ENCODE assay signal across 25 cellular contexts in the genomic region with DNA sequence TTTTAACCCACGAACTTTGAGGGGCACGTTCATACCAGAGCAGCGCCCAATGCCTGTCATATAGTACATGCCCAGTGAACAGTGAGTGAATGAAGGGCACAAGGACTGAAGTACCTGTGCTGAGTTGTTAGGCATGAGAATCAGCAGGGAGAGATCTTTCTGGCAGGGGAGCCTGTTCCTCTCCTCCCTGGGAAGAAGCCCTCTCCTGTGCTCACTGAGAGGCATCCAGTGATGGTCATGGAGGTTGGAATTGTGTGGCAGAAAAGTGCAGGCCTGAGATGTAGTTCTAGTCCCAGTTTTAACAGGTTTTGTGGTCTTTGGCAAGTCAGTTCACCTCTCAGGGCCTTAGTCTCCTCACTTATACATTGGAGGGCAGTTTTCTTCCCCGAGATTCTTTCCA. TPM values are rescaled to one million over a fixed set of nuclear protein-coding genes. Genes with fewer than 3 reads are reported as not detected.
DNase-seq lines count a peak whose midpoint lies in the region; ATAC-seq, FAIRE-seq and TF ChIP-seq lines count a peak whose summit lies in the region.
"Had no signal": no experiment of that assay in that cellular context is flagged by ENCODE, and none has a peak within 500 bp of the region (broad histone marks: within the 10 kb centered on the region; RNA-seq: fewer than 3 reads in every experiment).

No MANE protein-coding gene starts in this region.

- H4K5ac ChIP-seq in H9 (ENCODE audit: insufficient read length, low read depth, low read length) = no peak overlapping the region

- no peak overlapping the region for H2BK5ac ChIP-seq in H9 (ENCODE audit: insufficient read length, low read length)

- dilution Hi-C loops in mammary epithelial cell (cut with HindIII; ENCODE audit: low sequenced_read_pairs) = loop anchor here (5.0 kb wide), 1 partner anchor 57 kb away; no protein-coding TSS in a partner anchor

- peak; percentile 17 for FAIRE-seq in urothelium cell line (lab: Jason Lieb, UNC)
- FAIRE-seq: A549, GM12891, GM19239, H1 had no signal

- BruUV-seq in mammary epithelial cell (replicated peaks; lab: Mats Ljungman, UMichigan) = no TSS peak

- no peak overlapping the region for H3K4me3 Mint-ChIP-seq in H9
- peak overlapping the region; percentile 11 for H3K4me3 Mint-ChIP-seq in endothelial cell (ENCODE audit: unreplicated experiment)
- H3K4me3 Mint-ChIP-seq: CD14-positive monocyte; CD4-positive, alpha-beta T cell; CD8-positive, alpha-beta memory T cell had no signal

- H3T11ph ChIP-seq in H9 (ENCODE audit: low read length) = no peak overlapping the region

- H3K79me1 ChIP-seq in H9 (ENCODE audit: insufficient read depth, low read depth, low read length, poor library complexity, severe bottlenecking) = peaks cover 6% of the 10 kb centered on the region

- H3K4me1 Mint-ChIP-seq in H9 = peaks cover 27 to 30% of the 10 kb centered on the region in 2 experiments
- peaks cover 16% of the 10 kb centered on the region for H3K4me1 Mint-ChIP-seq in endothelial cell (ENCODE audit: unreplicated experiment)
- H3K4me1 Mint-ChIP-seq: CD14-positive monocyte; CD8-positive, alpha-beta memory T cell had no signal

- no CpG with 5 or more reads among the region's 4 CpGs for WGBS in H9 (ENCODE audit: extremely low coverage, insufficient read length, low lambda C conversion rate)
- 85 to 92% (median 85%) methylated on average over 4 of the region's 4 CpGs for WGBS in psoas muscle, 3 donors
- 71 to 90% (median 85%) methylated on average over 4 of the region's 4 CpGs for whole genome bisulfite sequencing in spleen, 5 donors
- 98% methylated on average over 4 of the region's 4 CpGs for WGBS in mammary epithelial cell (ENCODE audit: low coverage, missing lambda C conversion rate)

- no peaks in the 10 kb centered on the region for H3K9me3 ChIP-seq in H9 (ENCODE audit: control insufficient read depth, low read depth, low read length)
- H3K9me3 ChIP-seq in psoas muscle = no peaks in the 10 kb centered on the region
- H3K9me3 ChIP-seq in spleen = no peaks in the 10 kb centered on the region
- no peaks in the 10 kb centered on the region for H3K9me3 ChIP-seq in mammary epithelial cell (replicated peaks; ENCODE audit: insufficient read depth, low read length)
- H3K9me3 ChIP-seq: A549; BE2C; BLaER1 treated with 17β-estradiol and CSF1 and Interleukin-3, amounts not matched to agents 10 nM and 100 nM had no signal

- H3K27ac Mint-ChIP-seq in H9 (peak overlapping the region in 2 of 3 experiments; percentile 10 to 68; a peak in 3 of 7 replicates), endothelial cell (ENCODE audit: unreplicated experiment) (peak overlapping the region; percentile 24)
- H3K27ac Mint-ChIP-seq: CD14-positive monocyte; CD4-positive, alpha-beta T cell; CD8-positive, alpha-beta memory T cell had no signal

- H4K8ac ChIP-seq in H9 (replicated peaks; ENCODE audit: insufficient read length, low read depth, low read length) = no peak overlapping the region

- H3K23ac ChIP-seq in H9 (ENCODE audit: insufficient read length, low read depth, low read length) = no peak overlapping the region

- no peak overlapping the region for H3K4me2 ChIP-seq in H9 (ENCODE audit: insufficient read depth, insufficient read length, low read length)
- H3K4me2 ChIP-seq in mammary epithelial cell (ENCODE audit: insufficient read depth, low read depth, low read length) = no peak overlapping the region
- H3K4me2 ChIP-seq: A549; BLaER1 treated with 17β-estradiol and CSF1 and Interleukin-3, amounts not matched to agents 10 nM and 100 nM had no signal

- no peaks in the 10 kb centered on the region for H3K23me2 ChIP-seq in H9 (ENCODE audit: insufficient read length, low read depth, low read length, poor library complexity, severe bottlenecking)

- TF ChIP-seq POLR2A in spleen (IDR thresholded peaks at IDR 0.05) = no peak

- H3K9me3 Mint-ChIP-seq in H9 = no peaks in the 10 kb centered on the region
- H3K9me3 Mint-ChIP-seq in endothelial cell (ENCODE audit: unreplicated experiment) = no peaks in the 10 kb centered on the region
- H3K9me3 Mint-ChIP-seq: CD4-positive, alpha-beta T cell; CD8-positive, alpha-beta memory T cell had no signal

- H3K27me3 Mint-ChIP-seq in H9 (ENCODE audit: low read depth) (no peaks in the 10 kb centered on the region), endothelial cell (ENCODE audit: unreplicated experiment) (peaks cover 8% of the 10 kb centered on the region)
- H3K27me3 Mint-ChIP-seq: CD4-positive, alpha-beta T cell had no signal

- H4K91ac ChIP-seq in H9 (ENCODE audit: insufficient read length, low read depth, low read length) = no peak overlapping the region

- no peak overlapping the region for H2BK15ac ChIP-seq in H9 (ENCODE audit: low read depth, low read length)

- intact Hi-C loops in psoas muscle (cut with DNase I) (no loop called here), spleen (cut with DNase I; ENCODE audit: low total_unique reads) (no loop called here), mammary epithelial cell (cut with micrococcal nuclease) (no loop called here)

- H3K9ac ChIP-seq in H9 (ENCODE audit: extremely low read depth, insufficient read length, low read length) (no peak overlapping the region), mammary epithelial cell (ENCODE audit: insufficient read depth, low read length) (no peak overlapping the region)
- H3K9ac ChIP-seq: BLaER1 treated with 17β-estradiol and CSF1 and Interleukin-3, amounts not matched to agents 10 nM and 100 nM; GM23248 had no signal

- no peak overlapping the region for H3K27ac ChIP-seq in H9 (ENCODE audit: insufficient read length, low read depth, low read length)
- peak overlapping the region; percentile 81 for H3K27ac ChIP-seq in psoas muscle
- no peak overlapping the region for H3K27ac ChIP-seq in spleen
- H3K27ac ChIP-seq in mammary epithelial cell (ENCODE audit: insufficient read depth, low read depth, low read length) = no peak overlapping the region
- H3K27ac ChIP-seq: A549; BLaER1 treated with 17β-estradiol and CSF1 and Interleukin-3, amounts not matched to agents 10 nM and 100 nM; GM23248 had no signal

- no peak overlapping the region for H3K4ac ChIP-seq in H9 (ENCODE audit: low read depth, low read length)

- peaks cover 0 to 38% of the 10 kb centered on the region in 2 donors for H3K36me3 ChIP-seq in psoas muscle (ENCODE audit: insufficient read depth in 1 of 2, low read depth in 1 of 2)
- H3K36me3 ChIP-seq in spleen = peaks cover 0 to 17% (median 0%) of the 10 kb centered on the region in 6 donors
- peaks cover 5% of the 10 kb centered on the region for H3K36me3 ChIP-seq in mammary epithelial cell (ENCODE audit: insufficient read depth, low read length)
- H3K36me3 ChIP-seq: BE2C had no signal

- H3K14ac ChIP-seq in H9 (ENCODE audit: insufficient read depth, low read length) = no peak overlapping the region

- H3K36me3 Mint-ChIP-seq in H9 (ENCODE audit: insufficient read depth in 1 of 3, low read depth in 3 of 3) (peaks cover 12 to 49% (median 23%) of the 10 kb centered on the region in 3 experiments; a peak in 6 of 7 replicates), endothelial cell (ENCODE audit: low read depth, unreplicated experiment) (peaks cover 37% of the 10 kb centered on the region)
- H3K36me3 Mint-ChIP-seq: CD14-positive monocyte; CD8-positive, alpha-beta memory T cell had no signal

- in situ Hi-C loops in mammary epithelial cell (cut with MboI; ENCODE audit: low sequenced_read_pairs in 2 of 2) = no loop called here

- H2AFZ ChIP-seq in H9 (ENCODE audit: low read length) (no peak overlapping the region), mammary epithelial cell (ENCODE audit: low read depth, low read length) (no peak overlapping the region)
- H2AFZ ChIP-seq: GM23248 had no signal

- H3K4me3 ChIP-seq in psoas muscle (no peak overlapping the region), spleen (no peak overlapping the region), mammary epithelial cell (replicated peaks in 1 of 3; ENCODE audit: insufficient read depth in 1 of 3, low read depth in 2 of 3, low read length in 3 of 3) (no peak overlapping the region)
- H3K4me3 ChIP-seq: A549; BLaER1 treated with 17β-estradiol and CSF1 and Interleukin-3, amounts not matched to agents 10 nM and 100 nM; GM23248 had no signal

- no peak overlapping the region for H2BK20ac ChIP-seq in H9 (ENCODE audit: low read depth, low read length, poor library complexity, severe bottlenecking)

- H2AK5ac ChIP-seq in H9 (ENCODE audit: insufficient read length, low read length) = no peak overlapping the region

- CTCF ChIA-PET in mammary epithelial cell (lab: Charles Lee; ENCODE audit: low non-redundant PET) = no interaction called here

- DNase-seq in H9 (no peak), endothelial cell (ENCODE audit: low spot score) (no peak), psoas muscle (no peak), urothelium cell line (ENCODE audit: low spot score) (no peak), spleen (no peak), mammary epithelial cell (no peak)
- DNase-seq: 8988T; ACHN; AML-193; BE2C; CD4-positive, alpha-beta T cell; DMS53; DMS79 treated with DMSO at 0.1 percent for 48 hours; GF-D8; GM23248; H7 had no signal

- H3K18ac ChIP-seq in H9 (ENCODE audit: insufficient read length, low read depth, low read length) = no peak overlapping the region

- no peak overlapping the region for H2BK12ac ChIP-seq in H9 (ENCODE audit: insufficient read length, low read depth, low read length)

- peaks cover 20% of the 10 kb centered on the region; the same call in 1 of the 2 replicates for H3K79me2 ChIP-seq in H9 (ENCODE audit: insufficient read depth, low read length)
- H3K79me2 ChIP-seq in mammary epithelial cell (ENCODE audit: insufficient read depth, low read length) = peaks cover 20% of the 10 kb centered on the region

- no peaks in the 10 kb centered on the region for H4K20me1 ChIP-seq in H9 (ENCODE audit: control insufficient read depth, insufficient read depth, insufficient read length)
- no peaks in the 10 kb centered on the region for H4K20me1 ChIP-seq in mammary epithelial cell (ENCODE audit: insufficient read depth, low read length)

- ATAC-seq in psoas muscle = no peak
- ATAC-seq in GM18498 (IDR thresholded peaks at IDR 0.05; ENCODE audit: unreplicated experiment) = no peak
- ATAC-seq: A549, HCT116 had no signal

- TF ChIP-seq CTCF in H9 (conservative IDR thresholded peaks at IDR 0.05) (no peak), endothelial cell (IDR thresholded peaks at IDR 0.05; ENCODE audit: unreplicated experiment) (no peak), psoas muscle (IDR thresholded peaks at IDR 0.05) (no peak), spleen (IDR thresholded peaks at IDR 0.05 in 8 of 11, conservative IDR thresholded peaks at IDR 0.05 in 3 of 11) (no peak), mammary epithelial cell (conservative IDR thresholded peaks at IDR 0.05 in 1 of 2, IDR thresholded peaks at IDR 0.05 in 1 of 2; ENCODE audit: extremely low read depth in 1 of 2, insufficient read depth in 1 of 2, low read depth in 1 of 2, low read length in 2 of 2) (no peak)

- H3K27me3 ChIP-seq in H9 (ENCODE audit: insufficient read depth, low read length) (no peaks in the 10 kb centered on the region), psoas muscle (ENCODE audit: insufficient read depth in 3 of 3, low read length in 2 of 3) (no peaks in the 10 kb centered on the region), spleen (replicated peaks in 1 of 7) (no peaks in the 10 kb centered on the region), mammary epithelial cell (ENCODE audit: insufficient read depth, low read length) (no peaks in the 10 kb centered on the region)
- H3K27me3 ChIP-seq: BE2C; BLaER1 treated with 17β-estradiol and CSF1 and Interleukin-3, amounts not matched to agents 10 nM and 100 nM had no signal

- no peak overlapping the region for H3K56ac ChIP-seq in H9 (ENCODE audit: insufficient read length, low read depth, low read length)

- H3K4me1 ChIP-seq in H9 (ENCODE audit: insufficient read depth, low read length) (peaks cover 7% of the 10 kb centered on the region; the same call in 1 of the 2 replicates), psoas muscle (peaks cover 73% of the 10 kb centered on the region), spleen (peaks cover 0 to 7% (median 0%) of the 10 kb centered on the region in 6 donors), mammary epithelial cell (ENCODE audit: insufficient read depth, low read length) (no peaks in the 10 kb centered on the region)
- H3K4me1 ChIP-seq: A549 had no signal

- H2BK120ac ChIP-seq in H9 (ENCODE audit: low read depth, low read length, poor library complexity, severe bottlenecking) = no peak overlapping the region

RNA-seq across cellular contexts. Expression of gene TEAD4, which starts 20.6 kb away (rescaled TPM):
- total RNA-seq in H9 (2021) (127 and 133 TPM in 2 replicates), endothelial cell (ENCODE audit: unreplicated experiment) (120 TPM), psoas muscle (100 to 1,000 TPM in 3 of 4 donors, 10 to 100 TPM in 1; 96.2 to 236 (median 171) TPM), spleen (10 to 100 TPM; 14.2 to 24.2 (median 20.4) TPM), mammary epithelial cell (10 to 100 TPM in 1 of 2 donors, 1 to 10 TPM in 1; 8.8 to 21.6 TPM)
- polyA plus RNA-seq in psoas muscle (10 to 100 TPM; 71.2 to 88.7 (median 81.4) TPM), spleen (10 to 100 TPM in 1 of 3 donors, 1 to 10 TPM in 2; 5.1 to 11.7 (median 5.3) TPM), mammary epithelial cell (18.6 TPM)
- 29.2 TPM for polyA minus RNA-seq in mammary epithelial cell
- total RNA-seq: CD4-positive, alpha-beta T cell had no signal
- polyA plus RNA-seq: CD14-positive monocyte; CD8-positive, alpha-beta memory T cell had no signal
